ENCODE assay signal across 23 cellular contexts in genomic region chr16:30521476-30521872, GRCh38. TPM values are rescaled to one million over a fixed set of nuclear protein-coding genes. Genes with fewer than 3 reads are reported as not detected.
DNase-seq lines count a peak whose midpoint lies in the region; ATAC-seq and TF ChIP-seq lines count a peak whose summit lies in the region.
"Had no signal": no experiment of that assay in that cellular context is flagged by ENCODE, and none has a peak within 500 bp of the region (broad histone marks: within the 10 kb centered on the region; RNA-seq: fewer than 3 reads in every experiment).

No MANE protein-coding gene starts in this region.

- DNase-seq in T-helper 2 cell treated with Interferon-gamma antibody and Interleukin-4, amounts not matched to agents 5 μg/mL and 100 μg/mL, for 36 hours (ENCODE audit: low spot score): no peak
- DNase-seq in T-helper 2 cell (no peak), RWPE1 (ENCODE audit: low spot score) (no peak), right cardiac atrium (no peak), gastrocnemius medialis (no peak), transverse colon (no peak)
- no peak for DNase-seq in effector memory CD8-positive, alpha-beta T cell
- DNase-seq: CD4-positive, alpha-beta T cell; DMS 273 treated with DMSO at 0.1 percent for 48 hours; DMS79 treated with DMSO at 0.1 percent for 48 hours; NCI-H1105 treated with DMSO at 0.1 percent for 48 hours; NCI-H2029 treated with DMSO at 0.1 percent for 48 hours; NCI-H226; NCI-H510A treated with DMSO at 0.1 percent for 48 hours; NCI-H774; NK-92 treated with Interleukin-12 subunit alpha and Interleukin-12 subunit beta, amount 100 ng/mL, for 24 hours had no signal

- H3K4me1 ChIP-seq in right cardiac atrium (ENCODE audit: control insufficient read depth, insufficient read depth, low read length): peaks cover 2% of the 10 kb centered on the region
- H3K4me1 ChIP-seq in gastrocnemius medialis: peaks cover 3 to 18% of the 10 kb centered on the region in 2 donors
- peaks cover 4 to 28% (median 8%) of the 10 kb centered on the region in 4 donors for H3K4me1 ChIP-seq in transverse colon

- no peaks in the 10 kb centered on the region for H3K9me3 ChIP-seq in right cardiac atrium (ENCODE audit: control insufficient read depth, low read length)
- no peaks in the 10 kb centered on the region for H3K9me3 ChIP-seq in gastrocnemius medialis
- H3K9me3 ChIP-seq in transverse colon: no peaks in the 10 kb centered on the region
- H3K9me3 ChIP-seq: BLaER1, Caco-2 had no signal

- H3K4me3 ChIP-seq in right cardiac atrium (ENCODE audit: low read length) (no peak overlapping the region), gastrocnemius medialis (no peak overlapping the region), transverse colon (no peak overlapping the region)
- H3K4me3 ChIP-seq: BLaER1 had no signal

- no peak for TF ChIP-seq EP300 in transverse colon (IDR thresholded peaks at IDR 0.05; ENCODE audit: low read depth)

- 89% methylated on average over 7 of the region's 7 CpGs for WGBS in right cardiac atrium
- WGBS in transverse colon (ENCODE audit: low coverage in 1 of 2), 2 donors: 90% methylated on average over 7 of the region's 7 CpGs; no CpG with 5 or more reads in 1 of the 2 donors

- H3K27ac ChIP-seq in RWPE1 (0 out of 2 replicates have a peak overlapping the region, but pooled peaks have one; percentile 97), right cardiac atrium (ENCODE audit: low read length) (no peak overlapping the region), gastrocnemius medialis (no peak overlapping the region), transverse colon (no peak overlapping the region)
- H3K27ac ChIP-seq: BLaER1, KMS-11 had no signal

- CTCF ChIA-PET in RWPE1 (lab: Yijun Ruan, JAX): no interaction called here

- H3K27me3 ChIP-seq in right cardiac atrium (ENCODE audit: control insufficient read depth, insufficient read depth) (no peaks in the 10 kb centered on the region), gastrocnemius medialis (no peaks in the 10 kb centered on the region), transverse colon (no peaks in the 10 kb centered on the region)
- H3K27me3 ChIP-seq: BLaER1 had no signal

- TF ChIP-seq CTCF in RWPE1 (conservative IDR thresholded peaks at IDR 0.05; ENCODE audit: low read depth) (no peak), nephron (IDR thresholded peaks at IDR 0.05; ENCODE audit: unreplicated experiment in 3 of 3) (no peak), gastrocnemius medialis (IDR thresholded peaks at IDR 0.05 in 4 of 5, conservative IDR thresholded peaks at IDR 0.05 in 1 of 5) (no peak), transverse colon (IDR thresholded peaks at IDR 0.05) (no peak)

- peak overlapping the region; percentile 36 for H3K27ac Mint-ChIP-seq in T-helper 2 cell treated with Interferon-gamma antibody and Interleukin-4, amounts not matched to agents 5 μg/mL and 100 μg/mL, for 36 hours
- peak overlapping the region; percentile 26 to 49 for H3K27ac Mint-ChIP-seq in effector memory CD8-positive, alpha-beta T cell
- H3K27ac Mint-ChIP-seq in nephron: peak overlapping the region; percentile 48 to 89 (median 71)

- TF ChIP-seq POLR2A in gastrocnemius medialis (IDR thresholded peaks at IDR 0.05) (no peak), transverse colon (IDR thresholded peaks at IDR 0.05) (no peak)

- H3K9me3 Mint-ChIP-seq in T-helper 2 cell treated with Interferon-gamma antibody and Interleukin-4, amounts not matched to agents 5 μg/mL and 100 μg/mL, for 36 hours: no peaks in the 10 kb centered on the region
- H3K9me3 Mint-ChIP-seq in effector memory CD8-positive, alpha-beta T cell: no peaks in the 10 kb centered on the region
- no peaks in the 10 kb centered on the region for H3K9me3 Mint-ChIP-seq in nephron
- H3K9me3 Mint-ChIP-seq: CD4-positive, alpha-beta T cell had no signal

- intact Hi-C loops in right cardiac atrium (cut with DNase I) (loop anchor here in 1 of 4 donors (10.0 kb wide), 1 partner anchor 77 kb away; the partner anchor contains the start of gene SEPHS2), gastrocnemius medialis (cut with DNase I; ENCODE audit: low total_unique reads) (loop anchor here (10.0 kb wide), 1 partner anchor 707 kb away; the partner anchor contains the start of genes PAGR1 and PRRT2), transverse colon (cut with DNase I; ENCODE audit: low total_unique reads) (loop anchor here (10.0 kb wide), 1 partner anchor 77 kb away; the partner anchor contains the start of gene SEPHS2)

- H3K4me1 Mint-ChIP-seq in T-helper 2 cell treated with Interferon-gamma antibody and Interleukin-4, amounts not matched to agents 5 μg/mL and 100 μg/mL, for 36 hours (ENCODE audit: low read depth): peaks cover 9% of the 10 kb centered on the region
- peaks cover 19 to 21% of the 10 kb centered on the region in 2 donors for H3K4me1 Mint-ChIP-seq in effector memory CD8-positive, alpha-beta T cell (ENCODE audit: low read depth in 2 of 2)
- H3K4me1 Mint-ChIP-seq in nephron: peaks cover 11% of the 10 kb centered on the region

- no peaks in the 10 kb centered on the region for H3K27me3 Mint-ChIP-seq in T-helper 2 cell treated with Interferon-gamma antibody and Interleukin-4, amounts not matched to agents 5 μg/mL and 100 μg/mL, for 36 hours (ENCODE audit: low read depth)
- H3K27me3 Mint-ChIP-seq in effector memory CD8-positive, alpha-beta T cell: no peaks in the 10 kb centered on the region
- H3K27me3 Mint-ChIP-seq in nephron (ENCODE audit: low read depth): peaks cover 9% of the 10 kb centered on the region
- H3K27me3 Mint-ChIP-seq: CD4-positive, alpha-beta T cell had no signal

- in situ Hi-C loops in gastrocnemius medialis (cut with MboI; ENCODE audit: low sequenced_read_pairs in 4 of 4): loop anchor here in 2 of 4 donors (10.0 kb wide), 1 partner anchor 87 kb away; the partner anchor contains the start of gene DCTPP1 (in 2 of the 2)
- in situ Hi-C loops in transverse colon (cut with MboI; ENCODE audit: low pct_ligation_motif_present in 1 of 4, low pct_unique_long_range_greater_than_20kb in 1 of 4, low sequenced_read_pairs in 3 of 4): loop anchor here in 2 of 4 donors (10.0 kb wide), 2 partner anchors 77 to 87 kb away; partner anchors contain the start of genes DCTPP1 (in 1 of the 2) and SEPHS2 (in 1 of the 2)

- POLR2A ChIA-PET in RWPE1 (lab: Yijun Ruan, JAX; ENCODE audit: low non-redundant PET): interaction anchor here (0.7 kb wide), 1 partner anchor 22 kb away, joined by 3 read pairs; no protein-coding TSS in a partner anchor

- H3K36me3 ChIP-seq in gastrocnemius medialis: peaks cover 0 to 10% of the 10 kb centered on the region in 2 donors
- H3K36me3 ChIP-seq in transverse colon: no peaks in the 10 kb centered on the region

- peaks cover 55% of the 10 kb centered on the region for H3K36me3 Mint-ChIP-seq in T-helper 2 cell treated with Interferon-gamma antibody and Interleukin-4, amounts not matched to agents 5 μg/mL and 100 μg/mL, for 36 hours (ENCODE audit: low read depth)
- peaks cover 70% of the 10 kb centered on the region for H3K36me3 Mint-ChIP-seq in effector memory CD8-positive, alpha-beta T cell (ENCODE audit: insufficient read depth)
- peaks cover 10% of the 10 kb centered on the region for H3K36me3 Mint-ChIP-seq in nephron (ENCODE audit: low read depth)

- no peak for ATAC-seq in effector memory CD8-positive, alpha-beta T cell (replicated peaks)
- ATAC-seq in right cardiac atrium (no peak), gastrocnemius medialis (no peak)
- ATAC-seq: Panc1 had no signal

- no peak overlapping the region for H3K4me3 Mint-ChIP-seq in T-helper 2 cell treated with Interferon-gamma antibody and Interleukin-4, amounts not matched to agents 5 μg/mL and 100 μg/mL, for 36 hours
- H3K4me3 Mint-ChIP-seq in effector memory CD8-positive, alpha-beta T cell: no peak overlapping the region
- no peak overlapping the region for H3K4me3 Mint-ChIP-seq in nephron
- H3K4me3 Mint-ChIP-seq: CD4-positive, alpha-beta T cell had no signal

RNA-seq across cellular contexts. Expression of gene ZNF768, which starts 4.9 kb away (rescaled TPM):
- total RNA-seq in right cardiac atrium (10 to 100 TPM; 40.9 to 65.6 (median 52.5) TPM), gastrocnemius medialis (100 to 1,000 TPM in 1 of 4 donors, 10 to 100 TPM in 3; 39.8 to 118 (median 69.8) TPM), transverse colon (100 to 1,000 TPM in 1 of 4 donors, 10 to 100 TPM in 3; 54.7 to 116 (median 74.9) TPM)
- 66.7 TPM for polyA plus RNA-seq in right cardiac atrium

RNA-seq across cellular contexts. Expression of gene ZNF747, which starts 13.2 kb away (rescaled TPM):
- total RNA-seq in right cardiac atrium: 10 to 100 TPM in 3 of 4 donors, 1 to 10 TPM in 1; 9.1 to 14.6 (median 12.6) TPM
- 10.3 TPM for polyA plus RNA-seq in right cardiac atrium
- total RNA-seq in gastrocnemius medialis: 10 to 100 TPM in 3 of 4 donors, 1 to 10 TPM in 1; 8.6 to 17.5 (median 13.1) TPM
- 10 to 100 TPM; 16.0 to 25.7 (median 16.8) TPM for total RNA-seq in transverse colon

RNA-seq across cellular contexts. Expression of gene ZNF764, which starts 36.7 kb away (rescaled TPM):
- total RNA-seq in right cardiac atrium: 10 to 100 TPM in 3 of 4 donors, 1 to 10 TPM in 1; 9.6 to 12.5 (median 12.3) TPM
- polyA plus RNA-seq in right cardiac atrium: 7.0 TPM
- total RNA-seq in gastrocnemius medialis: 1 to 10 TPM; 3.7 to 5.5 (median 4.9) TPM
- total RNA-seq in transverse colon: 10 to 100 TPM; 17.9 to 48.0 (median 23.2) TPM

RNA-seq across cellular contexts. Expression of gene ITGAL, which starts 48.9 kb away (rescaled TPM):
- total RNA-seq in right cardiac atrium (1 to 10 TPM in 3 of 4 donors, under 1 TPM in 1; 0.82 to 4.8 (median 1.9) TPM), gastrocnemius medialis (1 to 10 TPM in 1 of 4 donors, under 1 TPM in 2, not detected in 1; 0.16 to 1.9 (median 0.86) TPM), transverse colon (10 to 100 TPM in 2 of 4 donors, 1 to 10 TPM in 2; 1.8 to 33.7 (median 6.7) TPM)
- polyA plus RNA-seq in right cardiac atrium: 0.61 TPM
- total RNA-seq: H4, HT1080 had no signal

RNA-seq across cellular contexts. Expression of gene ZNF688, which starts 50.0 kb away (rescaled TPM):
- total RNA-seq in right cardiac atrium (10 to 100 TPM; 10.8 to 16.1 (median 13.9) TPM), gastrocnemius medialis (10 to 100 TPM; 11.0 to 38.2 (median 18.5) TPM), transverse colon (10 to 100 TPM; 22.9 to 64.3 (median 43.5) TPM)
- 12.9 TPM for polyA plus RNA-seq in right cardiac atrium
